ENCODE assay signal across 20 cellular contexts in the genomic region with DNA sequence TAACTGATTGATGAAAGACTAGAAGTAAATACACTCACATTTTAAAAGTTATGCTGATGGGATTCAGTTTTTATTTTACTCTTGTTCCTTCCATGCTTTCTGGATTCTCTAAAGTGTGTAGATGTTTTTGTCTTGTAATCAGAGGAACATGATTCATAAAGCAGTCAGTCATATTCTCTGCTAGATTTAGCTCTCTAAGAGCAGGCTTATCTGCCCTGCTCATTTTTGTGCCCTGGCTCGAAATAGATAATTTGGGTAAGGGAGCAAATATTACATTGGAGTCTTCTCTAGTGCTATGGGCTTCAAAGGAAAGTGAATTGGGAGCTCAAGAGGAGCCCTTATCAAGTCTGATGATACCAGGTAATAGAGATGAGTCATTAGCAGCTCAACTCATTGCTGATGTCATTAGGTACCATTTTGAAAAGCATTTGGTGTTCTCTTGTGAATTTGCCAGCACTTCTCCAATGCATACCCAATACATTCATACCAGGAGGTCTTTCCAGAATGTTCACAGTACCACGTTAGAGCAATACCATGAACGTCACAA. TPM values are rescaled to one million over a fixed set of nuclear protein-coding genes. Genes with fewer than 3 reads are reported as not detected.
DNase-seq lines count a peak whose midpoint lies in the region; ATAC-seq and TF ChIP-seq lines count a peak whose summit lies in the region.
"Had no signal": no experiment of that assay in that cellular context is flagged by ENCODE, and none has a peak within 500 bp of the region (broad histone marks: within the 10 kb centered on the region; RNA-seq: fewer than 3 reads in every experiment).

No MANE protein-coding gene starts in this region.

- TF ChIP-seq CTCF in heart right ventricle (IDR thresholded peaks at IDR 0.05) = no peak

- ATAC-seq in Right ventricle myocardium superior (ENCODE audit: poor library complexity) = peak; percentile 34
- ATAC-seq in heart right ventricle = peak in 6 of 8 donors; percentile 33 to 86 (median 66)
- no peak for ATAC-seq in stimulated activated effector memory CD8-positive, alpha-beta T cell treated with anti-CD3 and anti-CD28 coated beads, Interleukin-12 subunit alpha, Interleukin-12 subunit beta, amount 100 ng/mL, for 72 hours

- H3K9me3 Mint-ChIP-seq in activated naive CD8-positive, alpha-beta T cell (ENCODE audit: low read depth) = no peaks in the 10 kb centered on the region
- H3K9me3 Mint-ChIP-seq in stimulated activated effector memory CD8-positive, alpha-beta T cell treated with anti-CD3 and anti-CD28 coated beads, Interleukin-12 subunit alpha, Interleukin-12 subunit beta, amount 100 ng/mL, for 72 hours = no peaks in the 10 kb centered on the region
- H3K9me3 Mint-ChIP-seq: activated CD4-positive, alpha-beta T cell treated with anti-CD3 and anti-CD28 coated beads, Interleukin-2, amount 10 ng/mL, durations not matched to agents 7 days and 5 days; IgD-negative memory B cell; type B pancreatic cell had no signal

- H3K27ac Mint-ChIP-seq in activated naive CD8-positive, alpha-beta T cell = peak overlapping the region; percentile 69
- H3K27ac Mint-ChIP-seq in stimulated activated effector memory CD8-positive, alpha-beta T cell treated with anti-CD3 and anti-CD28 coated beads, Interleukin-12 subunit alpha, Interleukin-12 subunit beta, amount 100 ng/mL, for 72 hours = peak overlapping the region; percentile 67
- H3K27ac Mint-ChIP-seq: activated CD4-positive, alpha-beta T cell treated with anti-CD3 and anti-CD28 coated beads, Interleukin-2, amount 10 ng/mL, durations not matched to agents 7 days and 5 days; IgD-negative memory B cell; type B pancreatic cell had no signal

- peak overlapping the region in 6 of 10 donors; percentile 0 to 58 (median 46) for H3K27ac ChIP-seq in heart right ventricle
- H3K27ac ChIP-seq: breast epithelium, dorsolateral prefrontal cortex, parathyroid adenoma had no signal

- intact Hi-C loops in Right ventricle myocardium superior (cut with DNase I) = no loop called here
- intact Hi-C loops in cardiac septum (cut with DNase I) = no loop called here
- intact Hi-C loops in heart right ventricle (cut with DNase I) = no loop called here

- H3K4me3 ChIP-seq in heart right ventricle = no peak overlapping the region
- H3K4me3 ChIP-seq: breast epithelium, dorsolateral prefrontal cortex, MG63 had no signal

- H3K27me3 Mint-ChIP-seq in activated naive CD8-positive, alpha-beta T cell = no peaks in the 10 kb centered on the region
- H3K27me3 Mint-ChIP-seq: activated CD4-positive, alpha-beta T cell treated with anti-CD3 and anti-CD28 coated beads, Interleukin-2, amount 10 ng/mL, durations not matched to agents 7 days and 5 days; IgD-negative memory B cell; type B pancreatic cell had no signal

- peaks cover 0 to 25% (median 3%) of the 10 kb centered on the region in 9 donors for H3K4me1 ChIP-seq in heart right ventricle
- H3K4me1 ChIP-seq: breast epithelium, parathyroid adenoma had no signal

- peaks cover 29% of the 10 kb centered on the region for H3K4me1 Mint-ChIP-seq in activated naive CD8-positive, alpha-beta T cell (ENCODE audit: low read depth)
- peaks cover 27% of the 10 kb centered on the region for H3K4me1 Mint-ChIP-seq in stimulated activated effector memory CD8-positive, alpha-beta T cell treated with anti-CD3 and anti-CD28 coated beads, Interleukin-12 subunit alpha, Interleukin-12 subunit beta, amount 100 ng/mL, for 72 hours

- H3K36me3 Mint-ChIP-seq in activated naive CD8-positive, alpha-beta T cell = peaks cover 22% of the 10 kb centered on the region
- peaks cover 92% of the 10 kb centered on the region for H3K36me3 Mint-ChIP-seq in stimulated activated effector memory CD8-positive, alpha-beta T cell treated with anti-CD3 and anti-CD28 coated beads, Interleukin-12 subunit alpha, Interleukin-12 subunit beta, amount 100 ng/mL, for 72 hours

- H3K27me3 ChIP-seq in heart right ventricle = no peaks in the 10 kb centered on the region
- H3K27me3 ChIP-seq: breast epithelium, dorsolateral prefrontal cortex, MG63 had no signal

- H3K9me3 ChIP-seq in heart right ventricle = no peaks in the 10 kb centered on the region
- H3K9me3 ChIP-seq: breast epithelium, MG63 had no signal

- DNase-seq in Right ventricle myocardium superior (no peak), cardiac septum (ENCODE audit: low spot score) (no peak), heart right ventricle (no peak), NCI-H187 (lab: John Stamatoyannopoulos, UW) (no peak), hepatic stellate cell (ENCODE audit: low spot score) (no peak), dedifferentiated amniotic fluid mesenchymal stem cell (ENCODE audit: extremely low spot score) (no peak)
- no peak for DNase-seq in stimulated activated effector memory CD8-positive, alpha-beta T cell treated with anti-CD3 and anti-CD28 coated beads, Interleukin-12 subunit alpha, Interleukin-12 subunit beta, amount 100 ng/mL, for 72 hours (ENCODE audit: low spot score in 2 of 2)
- DNase-seq: activated CD4-positive, alpha-beta T cell treated with anti-CD3 and anti-CD28 coated beads, Interleukin-2, amount 10 ng/mL, durations not matched to agents 7 days and 5 days; dorsolateral prefrontal cortex; foreskin melanocyte; mammary epithelial cell; MG63; NCI-H1436; NCI-H2171 treated with DMSO at 0.1 percent for 48 hours; NCI-H748 treated with DMSO at 0.1 percent for 48 hours had no signal

- H3K36me3 ChIP-seq in heart right ventricle = peaks cover 0 to 99% (median 17%) of the 10 kb centered on the region in 9 donors

- H3K4me3 Mint-ChIP-seq in activated naive CD8-positive, alpha-beta T cell = no peak overlapping the region
- no peak overlapping the region for H3K4me3 Mint-ChIP-seq in stimulated activated effector memory CD8-positive, alpha-beta T cell treated with anti-CD3 and anti-CD28 coated beads, Interleukin-12 subunit alpha, Interleukin-12 subunit beta, amount 100 ng/mL, for 72 hours
- H3K4me3 Mint-ChIP-seq: activated CD4-positive, alpha-beta T cell treated with anti-CD3 and anti-CD28 coated beads, Interleukin-2, amount 10 ng/mL, durations not matched to agents 7 days and 5 days; IgD-negative memory B cell; type B pancreatic cell had no signal

- 48 to 68% methylated on average over 3 of the region's 3 CpGs for WGBS in heart right ventricle, 2 donors

RNA-seq across cellular contexts. Expression of gene SACM1L, which starts 27.7 kb away (rescaled TPM):
- total RNA-seq in Right ventricle myocardium superior (27.5 TPM), cardiac septum (29.6 TPM), heart right ventricle (10 to 100 TPM; 22.2 to 28.7 (median 23.6) TPM)
- polyA plus RNA-seq in heart right ventricle = 10 to 100 TPM; 15.4 to 27.5 TPM
